10 cellular contexts compared by ENCODE assay signal in the genomic region with DNA sequence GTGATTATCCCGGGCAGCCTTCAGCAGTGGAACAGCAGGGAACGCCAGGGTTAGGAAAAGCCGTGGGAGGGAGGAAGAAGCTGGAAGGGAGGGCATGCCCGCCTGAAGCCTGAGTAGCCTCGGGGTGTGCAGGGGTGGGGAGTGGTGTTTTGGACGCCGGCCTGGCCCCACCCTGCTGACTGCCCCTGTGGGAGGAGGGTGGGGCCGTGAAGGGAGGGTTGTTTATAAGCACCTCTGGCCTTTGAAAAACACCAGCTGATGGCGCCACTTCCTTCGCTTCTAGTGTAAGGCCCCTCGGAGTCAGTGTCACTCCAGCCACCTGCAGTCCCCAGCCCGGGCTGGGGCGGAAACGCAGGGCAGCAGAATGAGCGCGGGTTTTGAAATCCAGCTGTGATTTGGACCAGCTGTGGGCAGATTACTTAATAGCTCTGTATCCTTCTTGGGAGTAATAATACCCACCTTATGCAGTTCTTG. TPM values are rescaled to one million over a fixed set of nuclear protein-coding genes. Genes with fewer than 3 reads are reported as not detected.
DNase-seq lines count a peak whose midpoint lies in the region; ATAC-seq and TF ChIP-seq lines count a peak whose summit lies in the region.
"Had no signal": no experiment of that assay in that cellular context is flagged by ENCODE, and none has a peak within 500 bp of the region (broad histone marks: within the 10 kb centered on the region; RNA-seq: fewer than 3 reads in every experiment).

No MANE protein-coding gene starts in this region.

- TF ChIP-seq CTCF in SK-N-SH (IDR thresholded peaks at IDR 0.05) (no peak), coronary artery (IDR thresholded peaks at IDR 0.05) (no peak), right lobe of liver (IDR thresholded peaks at IDR 0.05) (no peak), uterus (IDR thresholded peaks at IDR 0.05) (no peak)

- H3K9ac ChIP-seq in SK-N-SH, result no peak overlapping the region

- no peak overlapping the region for H2AFZ ChIP-seq in SK-N-SH (ENCODE audit: low read depth)

- CTCF ChIA-PET in SK-N-SH (lab: Yijun Ruan, JAX), result interaction anchor here (1.0 to 1.3 kb wide), 2 partner anchors 50 to 55 kb away, joined by 3 to 4 read pairs; no protein-coding TSS in a partner anchor

- no peaks in the 10 kb centered on the region for H3K79me2 ChIP-seq in SK-N-SH (ENCODE audit: insufficient read depth)

- no peak overlapping the region for H3K4me2 ChIP-seq in SK-N-SH

- no peak overlapping the region for H3K27ac ChIP-seq in SK-N-SH (ENCODE audit: low read depth in 2 of 2, low read length in 1 of 2)
- no peak overlapping the region for H3K27ac ChIP-seq in coronary artery
- no peak overlapping the region for H3K27ac ChIP-seq in right lobe of liver
- H3K27ac ChIP-seq in uterus, result no peak overlapping the region
- H3K27ac ChIP-seq: C4-2B had no signal

- H3K36me3 ChIP-seq in SK-N-SH (replicated peaks in 1 of 2; ENCODE audit: control insufficient read depth in 1 of 2, insufficient read depth in 2 of 2, low read length in 1 of 2), result no peaks in the 10 kb centered on the region
- H3K36me3 ChIP-seq in right lobe of liver, result no peaks in the 10 kb centered on the region
- H3K36me3 ChIP-seq in uterus, result no peaks in the 10 kb centered on the region

- TF ChIP-seq POLR2A in right lobe of liver (IDR thresholded peaks at IDR 0.05) (no peak), uterus (IDR thresholded peaks at IDR 0.05) (no peak)

- ATAC-seq in SK-N-SH treated with all-trans-retinoic acid at 6 μM for 48 hours, result no peak; the same call in 2 of the 3 replicates
- peak in 3 of 4 donors; percentile 36 to 50 (median 42) for ATAC-seq in right lobe of liver

- TF ChIP-seq RAD21 in SK-N-SH (IDR thresholded peaks at IDR 0.05; ENCODE audit: low read length), result no peak

- POLR2A ChIA-PET in SK-N-SH (lab: Yijun Ruan, JAX), result no interaction called here

- H3K4me1 ChIP-seq in SK-N-SH (ENCODE audit: control insufficient read depth in 1 of 2, insufficient read depth in 2 of 2, low read depth in 1 of 2, low read length in 1 of 2) (no peaks in the 10 kb centered on the region), right lobe of liver (no peaks in the 10 kb centered on the region), uterus (no peaks in the 10 kb centered on the region)

- no peak for TF ChIP-seq EP300 in SK-N-SH (IDR thresholded peaks at IDR 0.05; ENCODE audit: borderline replicate concordance in 1 of 2, low read depth in 1 of 2, low read length in 1 of 2)

- H3K9me3 ChIP-seq in SK-N-SH (no peaks in the 10 kb centered on the region), right lobe of liver (no peaks in the 10 kb centered on the region), uterus (no peaks in the 10 kb centered on the region)

- intact Hi-C loops in right lobe of liver (cut with DNase I) (no loop called here), uterus (cut with DNase I; ENCODE audit: low total_unique reads) (no loop called here)

- H4K20me1 ChIP-seq in SK-N-SH (ENCODE audit: insufficient read depth), result no peaks in the 10 kb centered on the region

- no peaks in the 10 kb centered on the region for H3K9me2 ChIP-seq in SK-N-SH

- peaks cover 7% of the 10 kb centered on the region for H3F3A ChIP-seq in SK-N-SH (replicated peaks; ENCODE audit: insufficient read depth)

- WGBS in SK-N-SH (ENCODE audit: low lambda C conversion rate), result 3% methylated on average over 15 of the region's 16 CpGs
- WGBS in right lobe of liver (ENCODE audit: insufficient coverage, low coverage, low lambda C conversion rate, missing lambda C conversion rate), result 6% methylated on average over 13 of the region's 16 CpGs

- H3K27me3 ChIP-seq in SK-N-SH (ENCODE audit: insufficient read depth) (peaks cover 75% of the 10 kb centered on the region), right lobe of liver (no peaks in the 10 kb centered on the region), uterus (no peaks in the 10 kb centered on the region)

- DNase-seq in SK-N-SH (peak; percentile 10), coronary artery (ENCODE audit: low spot score) (no peak), right lobe of liver (peak in 1 of 3 donors; percentile 32), uterus (peak; percentile 19 to 30), NCI-H2029 treated with DMSO at 0.1 percent for 48 hours (lab: John Stamatoyannopoulos, UW) (no peak), SHP77 treated with DMSO at 0.1 percent for 48 hours (lab: John Stamatoyannopoulos, UW) (no peak), activated gamma-delta T cell (lab: John Stamatoyannopoulos, UW) (no peak)
- DNase-seq: activated B cell treated with CpG ODN at 0.5 μM for 24 hours had no signal

- H3K4me3 ChIP-seq in SK-N-SH (ENCODE audit: low read depth in 2 of 2, low read length in 1 of 2) (no peak overlapping the region), coronary artery (peak overlapping the region; percentile 50), right lobe of liver (no peak overlapping the region), uterus (no peak overlapping the region)

TF ChIP-seq in SK-N-SH, 30 proteins besides CTCF, POLR2A, EP300 and RAD21:
- TF ChIP-seq JUND (IDR thresholded peaks at IDR 0.05) (no peak), TAF1 (IDR thresholded peaks at IDR 0.05; ENCODE audit: borderline replicate concordance, low read depth, low read length) (no peak), SIN3A (IDR thresholded peaks at IDR 0.05; ENCODE audit: borderline replicate concordance, low read depth, low read length) (no peak)

TF ChIP-seq in SK-N-SH treated with all-trans-retinoic acid at 6 μM for 48 hours, 23 proteins besides CTCF, POLR2A, EP300 and RAD21:
- no peak for TF ChIP-seq TCF4 (CRISPR knock-in tag; IDR thresholded peaks at IDR 0.05; ENCODE audit: borderline replicate concordance)
- no peak for TF ChIP-seq ZFP30 (CRISPR knock-in tag; IDR thresholded peaks at IDR 0.05)
- TF ChIP-seq RARB (CRISPR knock-in tag; IDR thresholded peaks at IDR 0.05), result no peak
- no peak for TF ChIP-seq ARNTL (CRISPR knock-in tag; IDR thresholded peaks at IDR 0.05; ENCODE audit: borderline replicate concordance, low read depth)
- no peak for TF ChIP-seq TOX (CRISPR knock-in tag; IDR thresholded peaks at IDR 0.05; ENCODE audit: borderline replicate concordance)
- TF ChIP-seq ZC3H10 (CRISPR knock-in tag; IDR thresholded peaks at IDR 0.05), result no peak
- TF ChIP-seq ESRRG (CRISPR knock-in tag; IDR thresholded peaks at IDR 0.05), result no peak
- no peak for TF ChIP-seq CSRNP3 (CRISPR knock-in tag; IDR thresholded peaks at IDR 0.05)
- no peak for TF ChIP-seq GLIS3 (CRISPR knock-in tag; IDR thresholded peaks at IDR 0.05)

RNA-seq across cellular contexts. Expression of gene BMP6, which starts 52.8 kb away (rescaled TPM):
- 0.03 TPM in 1 of 2 replicates, not detected in the other for polyA plus RNA-seq in SK-N-SH (2012; rRNA removed)
- polyA plus RNA-seq in SK-N-SH (2012; cell fraction: cytosol; rRNA removed), result 0.03 TPM in 2 replicates
- not detected in 2 replicates for polyA plus RNA-seq in SK-N-SH (2012; cell fraction: nucleus; rRNA removed)
- total RNA-seq in right lobe of liver (1 to 10 TPM; 1.8 to 4.4 (median 2.6) TPM), uterus (1 to 10 TPM; 2.2 to 8.5 (median 4.4) TPM)

Comparison
In these comparisons a context has a peak if more than half of its experiments do, and no peak if none do; other contexts are left out.
1. DNase-seq: peak in SK-N-SH (single experiment) and uterus (2 of 2); none in coronary artery (single experiment), NCI-H2029 treated with DMSO at 0.1 percent for 48 hours (single experiment), SHP77 treated with DMSO at 0.1 percent for 48 hours (single experiment) and activated gamma-delta T cell (single experiment).